ENCODE assay signal across 1 cellular context in genomic region chr2:230875347-230876315, GRCh38.
TF ChIP-seq lines count a peak whose summit lies in the region.

No MANE protein-coding gene starts in this region.

TF ChIP-seq in K562, 482 proteins besides CTCF, POLR2A, EP300 and RAD21:
- no peak for TF ChIP-seq DIDO1 (tag; IDR thresholded peaks at IDR 0.05; ENCODE audit: low read depth)
- TF ChIP-seq RBM25 (IDR thresholded peaks at IDR 0.05; ENCODE audit: low read depth, low read length, severe bottlenecking) = no peak
- no peak for TF ChIP-seq ZSCAN29 (IDR thresholded peaks at IDR 0.05)
- TF ChIP-seq ZNF778 (CRISPR knock-in tag; IDR thresholded peaks at IDR 0.05) = no peak
- no peak for TF ChIP-seq HNRNPH1 (optimal IDR thresholded peaks at IDR 0.05; ENCODE audit: low read depth, low read length)
- no peak for TF ChIP-seq ZNF24 (IDR thresholded peaks at IDR 0.05)
- peak; percentile 57 for TF ChIP-seq BCOR (IDR thresholded peaks at IDR 0.05)
